Comparison of ENCODE assay signal across 14 cellular contexts in genomic region chr6:150238857-150239407, GRCh38.
"Had no signal": no experiment of that assay in that cellular context is flagged by ENCODE, and none has a peak within 500 bp of the region (broad histone marks: within the 10 kb centered on the region; RNA-seq: fewer than 3 reads in every experiment).

No MANE protein-coding gene starts in this region.

- H3K27me3 ChIP-seq: esophagus squamous epithelium, left lung, testis had no signal

- H3K4me3 ChIP-seq: esophagus squamous epithelium, left lung, skin epidermis, testis had no signal

- H3K9me3 ChIP-seq: esophagus squamous epithelium, left lung, testis had no signal

- H3K27ac ChIP-seq: esophagus squamous epithelium, testis had no signal

- H3K36me3 ChIP-seq: esophagus squamous epithelium, left lung had no signal

- ATAC-seq: activated CD4-positive, CD25-positive, alpha-beta regulatory T cell treated with anti-CD3 and anti-CD28 coated beads, Interleukin-2, amount 50 U/mL, for 24 hours; stimulated activated naive CD8-positive, alpha-beta T cell treated with anti-CD3 and anti-CD28 coated beads, Interleukin-15, amount 100 ng/mL, for 72 hours had no signal

- DNase-seq: activated effector memory CD4-positive, alpha-beta T cell treated with anti-CD3 and anti-CD28 coated beads, Interleukin-2, amount 50 U/mL, for 16 hours; activated T-cell treated with anti-CD3 and anti-CD28 coated beads, Interleukin-2, amount 50 U/mL, for 24 hours; endodermal cell; esophagus squamous epithelium; head of caudate nucleus; islet precursor cell; mesendoderm; occipital lobe; stimulated activated CD4-positive, alpha-beta T cell treated with anti-CD3 and anti-CD28 coated beads, Interleukin-4, amount 100 ng/mL, for 4 hours; stimulated activated naive CD8-positive, alpha-beta T cell treated with anti-CD3 and anti-CD28 coated beads, Interleukin-15, amount 100 ng/mL, for 72 hours had no signal
